ENCODE assay signal across 24 cellular contexts in the genomic region with DNA sequence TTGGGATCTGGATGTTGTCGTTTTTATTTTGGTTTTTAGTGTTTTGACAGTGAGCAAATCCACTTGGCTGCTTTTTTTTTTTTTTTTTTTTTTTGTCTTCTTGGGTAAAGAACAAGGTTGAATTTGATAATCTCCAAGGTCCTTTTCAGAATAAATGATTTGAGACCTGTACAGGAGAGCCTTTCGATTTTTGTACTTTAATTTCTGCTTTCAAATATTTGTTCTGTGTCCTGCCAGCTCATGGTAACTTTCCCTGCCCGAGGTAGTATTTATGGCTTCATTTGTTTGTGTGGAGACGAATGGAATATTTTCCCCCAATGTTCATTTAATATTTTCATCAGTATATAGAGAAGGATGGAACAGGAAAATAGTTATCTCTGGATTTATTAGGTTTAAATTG. TPM values are rescaled to one million over a fixed set of nuclear protein-coding genes. Genes with fewer than 3 reads are reported as not detected.
DNase-seq lines count a peak whose midpoint lies in the region; ATAC-seq and TF ChIP-seq lines count a peak whose summit lies in the region.
"Had no signal": no experiment of that assay in that cellular context is flagged by ENCODE, and none has a peak within 500 bp of the region (broad histone marks: within the 10 kb centered on the region; RNA-seq: fewer than 3 reads in every experiment).

No MANE protein-coding gene starts in this region.

- WGBS in esophagus muscularis mucosa = 54% methylated on average over 4 of the region's 4 CpGs

- no peaks in the 10 kb centered on the region for H3K9me3 Mint-ChIP-seq in CD4-positive, CD25-positive, alpha-beta regulatory T cell
- H3K9me3 Mint-ChIP-seq in CD8-positive, alpha-beta memory T cell = no peaks in the 10 kb centered on the region
- H3K9me3 Mint-ChIP-seq in naive B cell = no peaks in the 10 kb centered on the region

- no peak for TF ChIP-seq EP300 in esophagus muscularis mucosa (IDR thresholded peaks at IDR 0.05)

- H3K36me3 Mint-ChIP-seq in CD4-positive, CD25-positive, alpha-beta regulatory T cell = peaks cover 61% of the 10 kb centered on the region
- peaks cover 8 to 78% (median 34%) of the 10 kb centered on the region in 3 donors for H3K36me3 Mint-ChIP-seq in CD8-positive, alpha-beta memory T cell
- peaks cover 22 to 41% of the 10 kb centered on the region in 2 donors for H3K36me3 Mint-ChIP-seq in naive B cell

- intact Hi-C loops in esophagus muscularis mucosa (cut with DNase I) = no loop called here

- H3K27me3 ChIP-seq in CD4-positive, CD25-positive, alpha-beta regulatory T cell (ENCODE audit: control insufficient read depth, insufficient read depth, low read length) = no peaks in the 10 kb centered on the region
- no peaks in the 10 kb centered on the region for H3K27me3 ChIP-seq in CD8-positive, alpha-beta memory T cell (ENCODE audit: insufficient read depth, low read length, poor library complexity, severe bottlenecking)
- no peaks in the 10 kb centered on the region for H3K27me3 ChIP-seq in adipocyte (replicated peaks; ENCODE audit: control insufficient read depth, insufficient read depth, low read length)
- no peaks in the 10 kb centered on the region for H3K27me3 ChIP-seq in esophagus muscularis mucosa
- H3K27me3 ChIP-seq: foreskin keratinocyte, stomach, tibial nerve had no signal

- no peak for DNase-seq in CD4-positive, CD25-positive, alpha-beta regulatory T cell
- no peak for DNase-seq in CD8-positive, alpha-beta memory T cell
- no peak for DNase-seq in adipocyte (ENCODE audit: low read depth)
- DNase-seq in naive B cell = no peak
- DNase-seq in DMS153 treated with DMSO at 0.1 percent for 48 hours (lab: John Stamatoyannopoulos, UW; ENCODE audit: unreplicated experiment) = no peak
- no peak for DNase-seq in esophagus muscularis mucosa (ENCODE audit: extremely low spot score)
- no peak for DNase-seq in COR-L47 (lab: John Stamatoyannopoulos, UW)
- no peak for DNase-seq in activated CD4-positive, alpha-beta T cell treated with anti-CD3 and anti-CD28 coated beads for 48 hours
- DNase-seq: activated CD4-positive, alpha-beta T cell treated with anti-CD3 and anti-CD28 coated beads for 1 hour; DMS153; effector CD8-positive, alpha-beta T cell; foreskin keratinocyte; GDM1; IMR-90; left ventricle myocardium superior; NCI-H1105 treated with DMSO at 0.1 percent for 48 hours; NCI-H2081 treated with DMSO at 0.1 percent for 48 hours; NCI-H82; Right ventricle myocardium superior; stimulated activated CD8-positive, alpha-beta memory T cell treated with anti-CD3 and anti-CD28 coated beads, Interleukin-4, amount 100 ng/mL, for 48 hours; stomach had no signal

- H3K9me3 ChIP-seq in CD4-positive, CD25-positive, alpha-beta regulatory T cell (ENCODE audit: control insufficient read depth in 2 of 2, low read length in 2 of 2) = no peaks in the 10 kb centered on the region
- no peaks in the 10 kb centered on the region for H3K9me3 ChIP-seq in CD8-positive, alpha-beta memory T cell (ENCODE audit: low read length)
- no peaks in the 10 kb centered on the region for H3K9me3 ChIP-seq in adipocyte (ENCODE audit: control insufficient read depth, low read length)
- H3K9me3 ChIP-seq in esophagus muscularis mucosa = no peaks in the 10 kb centered on the region
- H3K9me3 ChIP-seq: stomach, tibial nerve had no signal

- peak overlapping the region in 1 of 3 donors; percentile 33 for H3K27ac Mint-ChIP-seq in CD4-positive, CD25-positive, alpha-beta regulatory T cell
- H3K27ac Mint-ChIP-seq in CD8-positive, alpha-beta memory T cell = peak overlapping the region in 6 of 8 donors; percentile 0 to 59 (median 48)
- H3K27ac Mint-ChIP-seq in naive B cell = peak overlapping the region in 5 of 6 donors; percentile 0 to 83 (median 38)

- H3K9ac ChIP-seq in adipocyte (ENCODE audit: low read length) = peak overlapping the region; percentile 25

- peaks cover 73% of the 10 kb centered on the region for H3K4me1 ChIP-seq in CD4-positive, CD25-positive, alpha-beta regulatory T cell (ENCODE audit: control insufficient read depth, insufficient read depth, low read length, poor library complexity, severe bottlenecking)
- peaks cover 85% of the 10 kb centered on the region for H3K4me1 ChIP-seq in CD8-positive, alpha-beta memory T cell (ENCODE audit: insufficient read depth, low read length)
- H3K4me1 ChIP-seq in adipocyte (ENCODE audit: control insufficient read depth, insufficient read depth, low read length) (peaks cover 8% of the 10 kb centered on the region), esophagus muscularis mucosa (peaks cover 32 to 89% (median 84%) of the 10 kb centered on the region in 4 donors)

- no peaks in the 10 kb centered on the region for H3K27me3 Mint-ChIP-seq in CD4-positive, CD25-positive, alpha-beta regulatory T cell
- no peaks in the 10 kb centered on the region for H3K27me3 Mint-ChIP-seq in CD8-positive, alpha-beta memory T cell
- H3K27me3 Mint-ChIP-seq in naive B cell = no peaks in the 10 kb centered on the region

- H3K4me1 Mint-ChIP-seq in CD4-positive, CD25-positive, alpha-beta regulatory T cell = peaks cover 65 to 97% (median 74%) of the 10 kb centered on the region in 4 donors
- H3K4me1 Mint-ChIP-seq in CD8-positive, alpha-beta memory T cell = peaks cover 88 to 98% (median 97%) of the 10 kb centered on the region in 3 donors
- peaks cover 62 to 82% (median 77%) of the 10 kb centered on the region in 3 donors for H3K4me1 Mint-ChIP-seq in naive B cell

- POLR2A ChIA-PET in CD8-positive, alpha-beta memory T cell (lab: Charles Lee) = no interaction called here

- ATAC-seq in CD4-positive, CD25-positive, alpha-beta regulatory T cell (ENCODE audit: low read depth in 2 of 2) = no peak
- ATAC-seq in naive B cell (ENCODE audit: low read depth in 2 of 2) = no peak
- ATAC-seq: activated naive CD4-positive, alpha-beta T cell treated with anti-CD3 and anti-CD28 coated beads, Interleukin-2, amount 50 U/mL, for 72 hours; foreskin keratinocyte; left ventricle myocardium superior had no signal

- TF ChIP-seq POLR2A in esophagus muscularis mucosa (IDR thresholded peaks at IDR 0.05; ENCODE audit: low read depth) = no peak

- peak overlapping the region; percentile 54 for H3K4me3 ChIP-seq in CD4-positive, CD25-positive, alpha-beta regulatory T cell (ENCODE audit: low read depth, low read length)
- no peak overlapping the region for H3K4me3 ChIP-seq in CD8-positive, alpha-beta memory T cell (ENCODE audit: low read length)
- H3K4me3 ChIP-seq in adipocyte (ENCODE audit: low read length) = no peak overlapping the region
- H3K4me3 ChIP-seq in esophagus muscularis mucosa = no peak overlapping the region
- H3K4me3 ChIP-seq: stomach, tibial nerve had no signal

- no peak overlapping the region for H3K27ac ChIP-seq in CD4-positive, CD25-positive, alpha-beta regulatory T cell (ENCODE audit: insufficient read depth, low read length, poor library complexity, severe bottlenecking)
- H3K27ac ChIP-seq in CD8-positive, alpha-beta memory T cell (ENCODE audit: low read depth, low read length) = no peak overlapping the region
- no peak overlapping the region for H3K27ac ChIP-seq in esophagus muscularis mucosa (replicated peaks in 1 of 4)
- H3K27ac ChIP-seq: C4-2B, foreskin keratinocyte, stomach had no signal

- TF ChIP-seq CTCF in esophagus muscularis mucosa (IDR thresholded peaks at IDR 0.05) = no peak

- CTCF ChIA-PET in CD8-positive, alpha-beta memory T cell (lab: Charles Lee) = interaction anchor here (1.0 kb wide), 1 partner anchor 9 kb away, joined by 3 read pairs; no protein-coding TSS in a partner anchor

- H3K4me3 Mint-ChIP-seq in CD4-positive, CD25-positive, alpha-beta regulatory T cell = peak overlapping the region in 3 of 4 donors; percentile 37 to 63 (median 60)
- H3K4me3 Mint-ChIP-seq in CD8-positive, alpha-beta memory T cell = peak overlapping the region in 6 of 7 donors; percentile 25 to 66 (median 46)
- H3K4me3 Mint-ChIP-seq in naive B cell = peak overlapping the region in 1 of 8 donors; percentile 44

- H3K36me3 ChIP-seq in CD4-positive, CD25-positive, alpha-beta regulatory T cell (ENCODE audit: control insufficient read depth, insufficient read depth, low read length) = peaks cover 52% of the 10 kb centered on the region
- H3K36me3 ChIP-seq in CD8-positive, alpha-beta memory T cell (ENCODE audit: insufficient read depth, low read length) = peaks cover 12% of the 10 kb centered on the region
- H3K36me3 ChIP-seq in adipocyte (ENCODE audit: control insufficient read depth, insufficient read depth, low read length, severe bottlenecking) (peaks cover 77% of the 10 kb centered on the region), esophagus muscularis mucosa (peaks cover 0 to 38% (median 15%) of the 10 kb centered on the region in 4 donors)

RNA-seq across cellular contexts. Expression of gene WAC, which starts 19.9 kb away (rescaled TPM):
- 205 TPM for total RNA-seq in CD4-positive, CD25-positive, alpha-beta regulatory T cell
- polyA plus RNA-seq in CD4-positive, CD25-positive, alpha-beta regulatory T cell = 100 to 1,000 TPM in 1 of 4 donors, 10 to 100 TPM in 3; 80.5 to 100 (median 89.4) TPM
- 100 to 1,000 TPM; 134 to 142 TPM for total RNA-seq in CD8-positive, alpha-beta memory T cell
- 119 TPM for polyA plus RNA-seq in CD8-positive, alpha-beta memory T cell
- polyA plus RNA-seq in naive B cell (ENCODE audit: low read depth in 6 of 6) = 100 to 1,000 TPM in 5 of 6 donors, 10 to 100 TPM in 1; 67.8 to 162 (median 139) TPM
- 100 to 1,000 TPM; 115 to 157 (median 135) TPM for total RNA-seq in esophagus muscularis mucosa
